8 cellular contexts compared by ENCODE assay signal in the genomic region with DNA sequence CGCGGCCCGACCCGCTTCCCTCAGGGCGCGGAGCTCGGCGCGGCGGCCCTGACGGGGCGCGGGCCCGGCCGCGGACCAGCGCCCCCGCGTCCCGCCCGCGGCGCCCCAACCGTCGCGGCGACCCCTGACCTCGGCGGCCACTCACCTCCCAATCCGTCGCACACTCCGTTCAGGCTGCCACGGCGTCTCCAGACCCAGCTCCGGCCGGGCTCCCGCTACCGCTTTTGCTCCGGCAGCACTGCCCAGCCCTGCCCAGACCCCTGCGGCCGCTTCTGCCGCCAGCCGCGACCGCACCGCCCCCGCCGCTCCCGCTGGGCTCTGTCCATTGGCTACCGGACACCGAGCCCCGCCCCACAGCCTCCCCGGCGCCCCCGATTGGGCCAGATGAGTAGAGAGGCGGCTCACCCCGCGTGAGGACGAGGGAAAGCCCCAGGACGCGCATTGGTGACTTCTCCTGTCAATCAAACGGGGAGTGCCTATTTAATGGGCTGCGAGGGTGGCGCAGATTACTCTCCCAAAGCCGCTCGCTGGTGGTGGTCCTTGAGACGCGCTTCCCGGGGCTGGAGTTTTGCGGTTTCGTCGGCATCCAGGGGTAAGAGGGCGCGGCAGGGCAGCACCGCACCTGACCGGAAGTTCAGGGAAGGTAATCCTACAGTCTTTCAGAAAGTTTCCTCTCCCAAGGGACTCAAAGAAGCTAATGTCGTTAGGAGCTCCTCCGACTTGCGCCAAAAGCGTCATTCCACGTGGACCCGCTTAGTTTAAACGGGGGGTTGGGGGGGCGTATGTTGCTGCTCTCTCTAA. TPM values are rescaled to one million over a fixed set of nuclear protein-coding genes. Genes with fewer than 3 reads are reported as not detected.
DNase-seq lines count a peak whose midpoint lies in the region; ATAC-seq and FAIRE-seq lines count a peak whose summit lies in the region.

A gene with protein sequence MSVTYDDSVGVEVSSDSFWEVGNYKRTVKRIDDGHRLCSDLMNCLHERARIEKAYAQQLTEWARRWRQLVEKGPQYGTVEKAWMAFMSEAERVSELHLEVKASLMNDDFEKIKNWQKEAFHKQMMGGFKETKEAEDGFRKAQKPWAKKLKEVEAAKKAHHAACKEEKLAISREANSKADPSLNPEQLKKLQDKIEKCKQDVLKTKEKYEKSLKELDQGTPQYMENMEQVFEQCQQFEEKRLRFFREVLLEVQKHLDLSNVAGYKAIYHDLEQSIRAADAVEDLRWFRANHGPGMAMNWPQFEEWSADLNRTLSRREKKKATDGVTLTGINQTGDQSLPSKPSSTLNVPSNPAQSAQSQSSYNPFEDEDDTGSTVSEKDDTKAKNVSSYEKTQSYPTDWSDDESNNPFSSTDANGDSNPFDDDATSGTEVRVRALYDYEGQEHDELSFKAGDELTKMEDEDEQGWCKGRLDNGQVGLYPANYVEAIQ (minus strand): TSS at position 274 of the 801 bp plus-strand sequence. CDS start 103,069 bp downstream, outside the sequence.

- peak within 1 kb of the TSS; percentile 66 for H4K8ac ChIP-seq in mesenchymal stem cell (ENCODE audit: low read length)

- peak within 1 kb of the TSS; percentile 74 for H3K4me2 ChIP-seq in mesenchymal stem cell (ENCODE audit: low read length, poor library complexity, severe bottlenecking)

- no peak within 1 kb of the TSS for H3K27ac ChIP-seq in mesenchymal stem cell (ENCODE audit: low read length, poor library complexity, severe bottlenecking)

- no peak within 1 kb of the TSS for H2AK5ac ChIP-seq in mesenchymal stem cell (ENCODE audit: low read length, severe bottlenecking)

- H3K4me3 Mint-ChIP-seq in effector memory CD8-positive, alpha-beta T cell = peak within 1 kb of the TSS; percentile 97

- H2BK5ac ChIP-seq in mesenchymal stem cell (ENCODE audit: low read depth, low read length, poor library complexity, severe bottlenecking) = peak within 1 kb of the TSS; percentile 75

- H3K23ac ChIP-seq in mesenchymal stem cell (ENCODE audit: low read length in 2 of 2) = no peak within 1 kb of the TSS

- peak within 1 kb of the TSS; percentile 52 for H2BK15ac ChIP-seq in mesenchymal stem cell (ENCODE audit: low read depth, poor library complexity, severe bottlenecking)

- in situ Hi-C loops in Caki2 (cut with HindIII; ENCODE audit: low pct_unique_long_range_greater_than_20kb, low sequenced_read_pairs) = no loop called here

- H3K14ac ChIP-seq in mesenchymal stem cell (ENCODE audit: low read length in 2 of 2) = peak within 1 kb of the TSS in 1 of 2 experiments; percentile 89

- H3K79me1 ChIP-seq in mesenchymal stem cell (replicated peaks; ENCODE audit: low read length, poor library complexity, severe bottlenecking) = no peaks in the 10 kb centered on the region

- no peaks in the 10 kb centered on the region for H3K27me3 ChIP-seq in mesenchymal stem cell (ENCODE audit: control insufficient read depth in 1 of 2, insufficient read depth in 1 of 2, low read length in 2 of 2)

- no peaks in the 10 kb centered on the region for H3K9me3 ChIP-seq in mesenchymal stem cell (ENCODE audit: control insufficient read depth, low read length)

- H3K36me3 Mint-ChIP-seq in effector memory CD8-positive, alpha-beta T cell (ENCODE audit: insufficient read depth) = peaks cover 18% of the 10 kb centered on the region

- H2AFZ ChIP-seq in mesenchymal stem cell (ENCODE audit: low read depth, low read length) = peak within 1 kb of the TSS; percentile 43

- FAIRE-seq in HTR-8/SVneo (lab: Jason Lieb, UNC) = peak; percentile 77

- peak within 1 kb of the TSS; percentile 47 to 67 for H3K4ac ChIP-seq in mesenchymal stem cell (ENCODE audit: low read depth in 1 of 2, low read length in 2 of 2)

- H3K4me1 Mint-ChIP-seq in effector memory CD8-positive, alpha-beta T cell (ENCODE audit: low read depth in 2 of 2) = peaks cover 24 to 30% of the 10 kb centered on the region in 2 donors

- peak within 1 kb of the TSS; percentile 63 to 91 for H3K18ac ChIP-seq in mesenchymal stem cell (ENCODE audit: low read depth in 1 of 2, low read length in 2 of 2)

- peaks cover 21% of the 10 kb centered on the region for H3K4me1 ChIP-seq in mesenchymal stem cell (ENCODE audit: control insufficient read depth, insufficient read depth, low read depth, low read length)

- peak within 1 kb of the TSS; percentile 89 for H3K9ac ChIP-seq in mesenchymal stem cell (ENCODE audit: low read length)

- H2BK12ac ChIP-seq in mesenchymal stem cell (ENCODE audit: low read length in 2 of 2) = peak within 1 kb of the TSS in 1 of 2 experiments; percentile 55

- WGBS in mesenchymal stem cell = under 1% methylated on average over 69 of the region's 84 CpGs

- H3K9me3 Mint-ChIP-seq in effector memory CD8-positive, alpha-beta T cell = no peaks in the 10 kb centered on the region

- no peaks in the 10 kb centered on the region for H3K27me3 Mint-ChIP-seq in effector memory CD8-positive, alpha-beta T cell

- peak; percentile 98 for DNase-seq in Caki2 (ENCODE audit: low read depth)
- peak; percentile 99 for DNase-seq in HTR-8/SVneo (ENCODE audit: insufficient read length, low spot score)
- peak; percentile 96 for DNase-seq in NOMO-1 treated with DMSO at 0.1 percent for 48 hours (lab: John Stamatoyannopoulos, UW; ENCODE audit: unreplicated experiment)
- DNase-seq in activated CD8-positive, alpha-beta memory T cell treated with anti-CD3 and anti-CD28 coated beads for 4 hours (ENCODE audit: low read depth in 2 of 2) = peak; percentile 99
- DNase-seq in effector memory CD8-positive, alpha-beta T cell = peak; percentile 98 to 99 (median 99)
- peak; percentile 99 for DNase-seq in mesenchymal stem cell
- DNase-seq in stimulated activated CD8-positive, alpha-beta memory T cell treated with anti-CD3 and anti-CD28 coated beads, Interleukin-12 subunit alpha, Interleukin-12 subunit beta, amount 100 ng/mL, for 24 hours (ENCODE audit: extremely low read depth) = peak; percentile 98

- peak within 1 kb of the TSS; percentile 71 for H4K91ac ChIP-seq in mesenchymal stem cell (ENCODE audit: low read length)

- H3K36me3 ChIP-seq in mesenchymal stem cell (ENCODE audit: control insufficient read depth in 1 of 2, insufficient read depth in 2 of 2, low read depth in 1 of 2, low read length in 2 of 2) = no peaks in the 10 kb centered on the region

- peak within 1 kb of the TSS; percentile 71 for H2BK120ac ChIP-seq in mesenchymal stem cell (ENCODE audit: low read depth, low read length)

- peak within 1 kb of the TSS; percentile 83 to 93 for H3K4me3 ChIP-seq in mesenchymal stem cell (ENCODE audit: insufficient read depth in 1 of 2, low read depth in 1 of 2, low read length in 2 of 2)

- H3K27ac Mint-ChIP-seq in effector memory CD8-positive, alpha-beta T cell = peak within 1 kb of the TSS; percentile 93 to 94

- peak; percentile 91 for ATAC-seq in GM21381 (IDR thresholded peaks at IDR 0.05; ENCODE audit: unreplicated experiment)
- peak; percentile 95 for ATAC-seq in effector memory CD8-positive, alpha-beta T cell (replicated peaks)

RNA-seq across cellular contexts. Expression of the gene that starts here (rescaled TPM):
- total RNA-seq in Caki2 (2014; rRNA removed; shearing (Covaris generic); ENCODE audit: low replicate concordance) = 145 and 175 TPM in 2 replicates
- polyA plus RNA-seq in mesenchymal stem cell (2013, experiment 1 of 2) = 33.2 TPM
- polyA plus RNA-seq in mesenchymal stem cell (2013, experiment 2 of 2) = 35.1 TPM
